In genomic region chr14:78022059-78022458, GRCh38 we compare ENCODE assay signal across 10 cellular contexts.
DNase-seq lines count a peak whose midpoint lies in the region; ATAC-seq lines count a peak whose summit lies in the region.
"Had no signal": no experiment of that assay in that cellular context is flagged by ENCODE, and none has a peak within 500 bp of the region (broad histone marks: within the 10 kb centered on the region; RNA-seq: fewer than 3 reads in every experiment).

No MANE protein-coding gene starts in this region.

- no peaks in the 10 kb centered on the region for H3K36me3 Mint-ChIP-seq in activated T-helper 17 cell treated with anti-CD3 and anti-CD28 coated beads, Interleukin-2, amount 50 U/mL, for 72 hours (ENCODE audit: low read depth)
- H3K36me3 Mint-ChIP-seq: activated naive CD8-positive, alpha-beta T cell had no signal

- no peak overlapping the region for H3K27ac Mint-ChIP-seq in activated T-helper 17 cell treated with anti-CD3 and anti-CD28 coated beads, Interleukin-2, amount 50 U/mL, for 72 hours
- H3K27ac Mint-ChIP-seq: activated naive CD8-positive, alpha-beta T cell had no signal

- no CpG with 5 or more reads among the region's 5 CpGs for WGBS in iPS DF 6.9 (ENCODE audit: insufficient coverage, insufficient read length)

- H3K4me1 ChIP-seq in iPS DF 6.9 (ENCODE audit: control insufficient read depth, insufficient read depth, low read length): no peaks in the 10 kb centered on the region

- H3K4me3 Mint-ChIP-seq in activated T-helper 17 cell treated with anti-CD3 and anti-CD28 coated beads, Interleukin-2, amount 50 U/mL, for 72 hours: no peak overlapping the region
- H3K4me3 Mint-ChIP-seq: activated naive CD8-positive, alpha-beta T cell had no signal

- no peaks in the 10 kb centered on the region for H3K4me1 Mint-ChIP-seq in activated T-helper 17 cell treated with anti-CD3 and anti-CD28 coated beads, Interleukin-2, amount 50 U/mL, for 72 hours

- no peaks in the 10 kb centered on the region for H3K36me3 ChIP-seq in iPS DF 6.9 (ENCODE audit: control insufficient read depth, insufficient read depth, low read length)
- H3K36me3 ChIP-seq: thoracic aorta had no signal

- H3K27me3 ChIP-seq in iPS DF 6.9 (ENCODE audit: control insufficient read depth, insufficient read depth, low read length): no peaks in the 10 kb centered on the region

- no peaks in the 10 kb centered on the region for H3K9me3 Mint-ChIP-seq in activated T-helper 17 cell treated with anti-CD3 and anti-CD28 coated beads, Interleukin-2, amount 50 U/mL, for 72 hours

- ATAC-seq in GM19395 (IDR thresholded peaks at IDR 0.05; ENCODE audit: unreplicated experiment) (peak; percentile 88), HG03521 (IDR thresholded peaks at IDR 0.05; ENCODE audit: unreplicated experiment) (peak; percentile 82), HG03108 (IDR thresholded peaks at IDR 0.05; ENCODE audit: unreplicated experiment) (no peak)
- peak; percentile 65 for ATAC-seq in activated T-helper 17 cell treated with anti-CD3 and anti-CD28 coated beads, Interleukin-2, amount 50 U/mL, for 72 hours (replicated peaks)

- H3K4me3 ChIP-seq in iPS DF 6.9 (ENCODE audit: low read length): no peak overlapping the region
- H3K4me3 ChIP-seq: thoracic aorta had no signal

- no peaks in the 10 kb centered on the region for H3K9me3 ChIP-seq in iPS DF 6.9 (ENCODE audit: control insufficient read depth, insufficient read depth, low read length)
- H3K9me3 ChIP-seq: thoracic aorta had no signal

- DNase-seq in Daoy (ENCODE audit: low read depth) (peak; percentile 48), NCI-H524 treated with DMSO at 0.1 percent for 48 hours (lab: John Stamatoyannopoulos, UW) (peak; percentile 67), iPS DF 6.9 (ENCODE audit: low read depth, low spot score) (peak; percentile 80)
- peak; percentile 5 to 66 (median 7) for DNase-seq in stimulated activated CD4-positive, alpha-beta T cell treated with anti-CD3 and anti-CD28 coated beads, TNF-alpha, amount 100 ng/mL, for 24 hours (ENCODE audit: low read depth in 3 of 3)

- no peak overlapping the region for H3K27ac ChIP-seq in iPS DF 6.9 (ENCODE audit: low read length)
- H3K27ac ChIP-seq: thoracic aorta had no signal

- H3K27me3 Mint-ChIP-seq in activated T-helper 17 cell treated with anti-CD3 and anti-CD28 coated beads, Interleukin-2, amount 50 U/mL, for 72 hours: peaks cover 14% of the 10 kb centered on the region

Comparison
In these comparisons a context has a peak if more than half of its experiments do, and no peak if none do; other contexts are left out.
1. DNase-seq: peak in every context shown above with its lines; median percentile 80 in iPS DF 6.9; 67 in NCI-H524 treated with DMSO at 0.1 percent for 48 hours; 48 in Daoy; 7 in stimulated activated CD4-positive, alpha-beta T cell treated with anti-CD3 and anti-CD28 coated beads, TNF-alpha, amount 100 ng/mL, for 24 hours.